Comparison of ENCODE assay signal across 10 cellular contexts in genomic region chr1:101653482-101653946, GRCh38.
DNase-seq lines count a peak whose midpoint lies in the region; ATAC-seq and TF ChIP-seq lines count a peak whose summit lies in the region.
"Had no signal": no experiment of that assay in that cellular context is flagged by ENCODE, and none has a peak within 500 bp of the region (broad histone marks: within the 10 kb centered on the region; RNA-seq: fewer than 3 reads in every experiment).

No MANE protein-coding gene starts in this region.

- TF ChIP-seq CTCF in GM20000 (IDR thresholded peaks at IDR 0.05; ENCODE audit: extremely low read depth, missing control alignments) (peak; percentile 15), endodermal cell (conservative IDR thresholded peaks at IDR 0.05) (peak; percentile 87)

- no peak overlapping the region for H4K8ac ChIP-seq in trophoblast cell (ENCODE audit: low read depth, low read length)

- H3K9me3 ChIP-seq in endodermal cell (ENCODE audit: control insufficient read depth, low read length) (peaks cover 8% of the 10 kb centered on the region), trophoblast cell (ENCODE audit: insufficient read depth, low read depth, low read length) (peaks cover 3% of the 10 kb centered on the region)

- H3K4me3 ChIP-seq in endodermal cell (ENCODE audit: low read length) (no peak overlapping the region), trophoblast cell (ENCODE audit: low read depth, low read length) (no peak overlapping the region)

- no peak overlapping the region for H3K27ac Mint-ChIP-seq in endodermal cell
- H3K27ac Mint-ChIP-seq: T-helper 17 cell had no signal

- peaks cover 9% of the 10 kb centered on the region for H3K4me1 Mint-ChIP-seq in endodermal cell
- H3K4me1 Mint-ChIP-seq: T-helper 17 cell had no signal

- peak overlapping the region; percentile 56 for H3K4me2 ChIP-seq in trophoblast cell (ENCODE audit: low read length)

- H3K9ac ChIP-seq in endodermal cell (ENCODE audit: extremely low read depth, low read length, poor library complexity, severe bottlenecking): no peak overlapping the region
- no peak overlapping the region for H3K9ac ChIP-seq in trophoblast cell (ENCODE audit: low read length)

- H3K14ac ChIP-seq in trophoblast cell (ENCODE audit: low read length): no peak overlapping the region

- no peaks in the 10 kb centered on the region for H3K27me3 Mint-ChIP-seq in endodermal cell (ENCODE audit: insufficient read depth)

- DNase-seq in GM20000 (ENCODE audit: low spot score) (no peak), NCI-H526 (lab: John Stamatoyannopoulos, UW) (peak; percentile 6 to 69), endodermal cell (peak; percentile 88), trophoblast cell (no peak), RPMI8226 (no peak)
- DNase-seq: kidney glomerular epithelial cell; stimulated activated CD4-positive, alpha-beta T cell treated with anti-CD3 and anti-CD28 coated beads, Interleukin-2, amount 100 ng/mL, for 48 hours; T-helper 17 cell had no signal

- H3K23ac ChIP-seq in trophoblast cell (ENCODE audit: low read length): no peak overlapping the region

- H3K9me3 Mint-ChIP-seq in endodermal cell: peaks cover 12% of the 10 kb centered on the region

- H3K79me1 ChIP-seq in trophoblast cell (ENCODE audit: low read length): no peaks in the 10 kb centered on the region

- no peaks in the 10 kb centered on the region for H3K36me3 Mint-ChIP-seq in endodermal cell (ENCODE audit: low read depth)

- no peak overlapping the region for H2BK5ac ChIP-seq in trophoblast cell (ENCODE audit: low read depth, low read length, poor library complexity)

- H3K27me3 ChIP-seq in endodermal cell (ENCODE audit: control insufficient read depth, insufficient read depth, low read length, poor library complexity, severe bottlenecking) (no peaks in the 10 kb centered on the region), trophoblast cell (ENCODE audit: insufficient read depth, low read length) (no peaks in the 10 kb centered on the region)

- H2BK12ac ChIP-seq in trophoblast cell (ENCODE audit: low read length): no peak overlapping the region

- no peak for ATAC-seq in GM21447 (IDR thresholded peaks at IDR 0.05; ENCODE audit: unreplicated experiment)
- no peak for ATAC-seq in GM21526 (IDR thresholded peaks at IDR 0.05; ENCODE audit: low FRiP score, unreplicated experiment)
- ATAC-seq: T-helper 17 cell had no signal

- no peaks in the 10 kb centered on the region for H3K79me2 ChIP-seq in trophoblast cell (ENCODE audit: control insufficient read depth, insufficient read depth, low read length, poor library complexity)

- no peak overlapping the region for H2BK120ac ChIP-seq in trophoblast cell (ENCODE audit: insufficient read depth, low read length, poor library complexity)

- 4 to 18% methylated on average over 3 of the region's 3 CpGs for WGBS in endodermal cell (ENCODE audit: insufficient coverage in 1 of 2, insufficient read length in 1 of 2), 2 experiments
- no CpG with 5 or more reads among the region's 3 CpGs for WGBS in trophoblast cell (ENCODE audit: extremely low coverage, insufficient coverage, insufficient read length)

- no peak overlapping the region for H2AK5ac ChIP-seq in trophoblast cell (ENCODE audit: low read length)

- H4K12ac ChIP-seq in trophoblast cell (ENCODE audit: low read depth, low read length): no peak overlapping the region

- no peak overlapping the region for H3K18ac ChIP-seq in trophoblast cell (ENCODE audit: low read length)

- no peak overlapping the region for H3K4me3 Mint-ChIP-seq in endodermal cell
- H3K4me3 Mint-ChIP-seq: T-helper 17 cell had no signal

- H3K4me1 ChIP-seq in endodermal cell (ENCODE audit: control insufficient read depth, insufficient read depth, low read length) (no peaks in the 10 kb centered on the region), trophoblast cell (ENCODE audit: control insufficient read depth in 1 of 2, insufficient read depth in 2 of 2, low read length in 2 of 2) (peaks cover 0 to 4% of the 10 kb centered on the region in 2 experiments)

- peak overlapping the region; percentile 12 for H2AFZ ChIP-seq in trophoblast cell (ENCODE audit: insufficient read depth, low read length, poor library complexity)

- no peak overlapping the region for H4K91ac ChIP-seq in trophoblast cell (ENCODE audit: low read depth, low read length)

- H3K36me3 ChIP-seq in endodermal cell (ENCODE audit: control insufficient read depth, insufficient read depth, low read length) (no peaks in the 10 kb centered on the region), trophoblast cell (ENCODE audit: control insufficient read depth in 1 of 2, insufficient read depth in 2 of 2, low read length in 2 of 2) (no peaks in the 10 kb centered on the region)

- no peak overlapping the region for H3K4ac ChIP-seq in trophoblast cell (ENCODE audit: low read depth, low read length)

- no peak overlapping the region for H3K27ac ChIP-seq in endodermal cell (ENCODE audit: low read depth, low read length)
- no peak overlapping the region for H3K27ac ChIP-seq in trophoblast cell (ENCODE audit: low read depth, low read length)

Comparison
In these comparisons a context has a peak if more than half of its experiments do, and no peak if none do; other contexts are left out.
1. DNase-seq: peak in NCI-H526 (2 of 2) and endodermal cell (single experiment); none in GM20000 (single experiment), trophoblast cell (0 of 2) and RPMI8226 (single experiment).